ENCODE assay signal across 23 cellular contexts in the genomic region with DNA sequence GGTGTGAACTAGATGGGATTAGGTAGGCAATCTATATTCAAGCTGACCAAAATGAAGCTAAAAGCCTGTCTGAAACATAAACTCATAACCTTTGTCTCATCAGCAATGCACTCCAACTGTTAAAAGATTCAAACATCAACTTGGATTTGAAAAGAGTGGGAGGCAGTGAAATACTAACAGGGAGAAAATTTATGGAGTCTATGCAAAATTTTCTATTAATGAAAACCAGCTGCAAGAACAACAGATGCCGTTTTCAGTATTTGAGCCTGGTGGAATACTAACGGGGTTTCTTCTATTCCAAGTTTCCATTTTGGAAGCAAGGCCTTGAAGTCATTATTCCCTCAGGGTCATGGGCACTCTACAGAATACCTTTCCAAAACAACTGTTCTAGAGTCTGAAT.
"Had no signal": no experiment of that assay in that cellular context is flagged by ENCODE, and none has a peak within 500 bp of the region (broad histone marks: within the 10 kb centered on the region; RNA-seq: fewer than 3 reads in every experiment).

No MANE protein-coding gene starts in this region.

- ATAC-seq: effector memory CD8-positive, alpha-beta T cell; naive thymus-derived CD4-positive, alpha-beta T cell; sciatic nerve; stimulated activated naive CD8-positive, alpha-beta T cell treated with anti-CD3 and anti-CD28 coated beads, Interleukin-15, amount 100 ng/mL, for 72 hours; upper lobe of right lung had no signal

- H3K4me3 ChIP-seq: coronary artery, prostate gland, right atrium auricular region, smooth muscle cell, suprapubic skin, transverse colon, upper lobe of right lung, uterus had no signal

- H3K4me1 ChIP-seq: prostate gland had no signal

- H3K4me2 ChIP-seq: smooth muscle cell had no signal

- H3K27ac ChIP-seq: coronary artery, prostate gland, right atrium auricular region, suprapubic skin, transverse colon, upper lobe of right lung had no signal

- H3K9me3 Mint-ChIP-seq: effector memory CD8-positive, alpha-beta T cell; naive thymus-derived CD4-positive, alpha-beta T cell; nephron progenitor cell; stimulated activated naive CD8-positive, alpha-beta T cell treated with anti-CD3 and anti-CD28 coated beads, Interleukin-15, amount 100 ng/mL, for 72 hours had no signal

- H3K4me1 Mint-ChIP-seq: naive thymus-derived CD4-positive, alpha-beta T cell; stimulated activated naive CD8-positive, alpha-beta T cell treated with anti-CD3 and anti-CD28 coated beads, Interleukin-15, amount 100 ng/mL, for 72 hours had no signal

- DNase-seq: dermis blood vessel endothelial cell; effector memory CD8-positive, alpha-beta T cell; foreskin melanocyte; mesenchymal stem cell; midbrain; naive thymus-derived CD4-positive, alpha-beta T cell; nephron progenitor cell; nucleus accumbens; stimulated activated CD4-positive, alpha-beta T cell treated with anti-CD3 and anti-CD28 coated beads, Interleukin-12 subunit alpha, Interleukin-12 subunit beta, amount 100 ng/mL, for 4 hours; stimulated activated CD4-positive, alpha-beta T cell treated with anti-CD3 and anti-CD28 coated beads, Interleukin-1b, Interleukin-23, amount 100 ng/mL, for 48 hours; stimulated activated CD4-positive, alpha-beta T cell treated with anti-CD3 and anti-CD28 coated beads, Interleukin-4, amount 100 ng/mL, for 1 hour; stimulated activated CD8-positive, alpha-beta memory T cell treated with anti-CD3 and anti-CD28 coated beads, Interleukin-4, amount 100 ng/mL, for 48 hours; stimulated activated naive CD4-positive, alpha-beta T cell; stimulated activated naive CD8-positive, alpha-beta T cell treated with anti-CD3 and anti-CD28 coated beads, Interleukin-15, amount 100 ng/mL, for 72 hours; transverse colon; upper lobe of right lung; uterus had no signal

- H3K27ac Mint-ChIP-seq: effector memory CD8-positive, alpha-beta T cell; naive thymus-derived CD4-positive, alpha-beta T cell; nephron progenitor cell; stimulated activated naive CD8-positive, alpha-beta T cell treated with anti-CD3 and anti-CD28 coated beads, Interleukin-15, amount 100 ng/mL, for 72 hours had no signal

- H3K27me3 ChIP-seq: right atrium auricular region, suprapubic skin, transverse colon, upper lobe of right lung, uterus had no signal

- H3K4me3 Mint-ChIP-seq: effector memory CD8-positive, alpha-beta T cell; naive thymus-derived CD4-positive, alpha-beta T cell; nephron progenitor cell; stimulated activated naive CD8-positive, alpha-beta T cell treated with anti-CD3 and anti-CD28 coated beads, Interleukin-15, amount 100 ng/mL, for 72 hours had no signal

- H3K9me3 ChIP-seq: prostate gland, right atrium auricular region, suprapubic skin, transverse colon, upper lobe of right lung, uterus had no signal

- H3K36me3 ChIP-seq: prostate gland, right atrium auricular region, suprapubic skin, upper lobe of right lung, uterus had no signal
